Comparison of ENCODE assay signal across 6 cellular contexts in the genomic region with DNA sequence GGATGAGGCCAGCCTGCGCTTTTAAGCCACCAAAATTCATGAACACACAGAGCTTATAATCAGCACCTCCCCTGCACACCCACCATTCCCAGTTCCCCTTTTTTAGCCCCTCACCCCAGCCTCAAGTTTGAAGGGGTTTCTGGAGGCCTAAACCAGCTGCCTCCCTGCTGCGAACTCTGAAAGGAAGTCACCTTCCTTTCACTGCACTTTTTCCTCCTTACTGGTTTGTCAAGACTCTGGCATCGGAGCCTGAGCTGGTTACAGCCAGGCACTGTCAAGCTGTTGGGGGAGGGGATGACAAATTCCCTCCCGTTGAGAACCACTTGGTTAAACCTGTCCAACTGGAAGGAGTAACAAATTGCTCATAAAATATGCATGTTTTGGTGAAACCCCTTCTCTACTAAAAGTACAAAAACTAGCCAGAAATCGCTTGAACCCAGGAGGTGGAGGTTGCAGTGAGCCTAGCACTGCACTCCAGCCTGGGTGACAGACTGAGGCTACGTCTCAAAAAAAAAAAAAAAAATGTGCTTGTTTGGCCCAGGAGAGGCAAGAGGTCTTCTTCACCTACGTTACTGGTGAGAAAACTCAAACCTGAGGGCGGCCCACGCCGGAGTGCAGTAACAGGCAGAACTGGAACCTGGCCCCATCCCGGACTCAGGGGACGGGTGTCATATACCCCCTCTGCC. TPM values are rescaled to one million over a fixed set of nuclear protein-coding genes. Genes with fewer than 3 reads are reported as not detected.
A peak's percentile ranks its signal among the peaks of the same experiment; 100 is the strongest.
DNase-seq lines count a peak whose midpoint lies in the region; TF ChIP-seq lines count a peak whose summit lies in the region.

No MANE protein-coding gene starts in this region.

- WGBS in neuronal stem cell (ENCODE audit: extremely low coverage in 2 of 2, insufficient read length in 2 of 2, insufficient replicate concordance in 1 of 2), 2 donors = no CpG with 5 or more reads among the region's 12 CpGs

- H3K27me3 ChIP-seq in HL-60 (ENCODE audit: insufficient read depth, poor library complexity, severe bottlenecking) (no peaks in the 10 kb centered on the region), brain microvascular endothelial cell (replicated peaks) (no peaks in the 10 kb centered on the region), neuronal stem cell (ENCODE audit: control insufficient read depth in 3 of 3, insufficient read depth in 3 of 3, low read depth in 1 of 3, low read length in 3 of 3) (no peaks in the 10 kb centered on the region)

- peaks cover 23% of the 10 kb centered on the region for H3K79me1 ChIP-seq in neuronal stem cell (ENCODE audit: low read depth, low read length)

- peak overlapping the region; percentile 79 for H3K27ac ChIP-seq in HL-60 (replicated peaks)
- H3K27ac ChIP-seq in brain microvascular endothelial cell = no peak overlapping the region
- H3K27ac ChIP-seq in neuronal stem cell (replicated peaks; ENCODE audit: low read length) = peak overlapping the region; percentile 78

- no peak overlapping the region for H2BK12ac ChIP-seq in neuronal stem cell (ENCODE audit: low read length)

- H4K91ac ChIP-seq in neuronal stem cell (ENCODE audit: low read depth, low read length, poor library complexity) = no peak overlapping the region

- no peak overlapping the region for H2BK15ac ChIP-seq in neuronal stem cell (ENCODE audit: low read length)

- H3K23ac ChIP-seq in neuronal stem cell (ENCODE audit: low read depth, low read length, poor library complexity) = no peak overlapping the region

- no peak overlapping the region for H2AK5ac ChIP-seq in neuronal stem cell (ENCODE audit: low read depth, low read length)

- H2BK120ac ChIP-seq in neuronal stem cell (ENCODE audit: low read depth, low read length) = no peak overlapping the region

- H2BK5ac ChIP-seq in neuronal stem cell (ENCODE audit: low read length) = no peak overlapping the region

- peaks cover 0 to 1% of the 10 kb centered on the region in 2 donors for H3K9me3 ChIP-seq in neuronal stem cell (replicated peaks in 1 of 2; ENCODE audit: control insufficient read depth in 2 of 2, insufficient read depth in 1 of 2, low read depth in 1 of 2, low read length in 2 of 2)

- TF ChIP-seq CTCF in GM10266 (IDR thresholded peaks at IDR 0.05; ENCODE audit: control insufficient read depth, insufficient read depth, low read depth, missing control alignments) = no peak
- TF ChIP-seq CTCF in HL-60 (IDR thresholded peaks at IDR 0.05; ENCODE audit: insufficient read depth, low read length) = no peak
- TF ChIP-seq CTCF in brain microvascular endothelial cell (IDR thresholded peaks at IDR 0.05; ENCODE audit: low read depth, low read length, missing control alignments) = no peak

- H4K8ac ChIP-seq in neuronal stem cell (ENCODE audit: low read depth, low read length) = no peak overlapping the region

- H3K14ac ChIP-seq in neuronal stem cell (ENCODE audit: low read length) = no peak overlapping the region

- DNase-seq in GM10266 (ENCODE audit: extremely low spot score) (peak; percentile 82), HL-60 (ENCODE audit: low read depth in 1 of 2, low spot score in 1 of 2) (peak; percentile 73 to 87), brain microvascular endothelial cell (no peak), neuronal stem cell (ENCODE audit: low spot score) (peak; percentile 56), activated gamma-delta T cell treated with Interleukin-2 at 50 U/mL for 16 hours (no peak)
- no peak for DNase-seq in activated CD8-positive, alpha-beta memory T cell treated with anti-CD3 and anti-CD28 coated beads, Interleukin-2, amount 50 U/mL, for 4 hours

- no peak overlapping the region for H3K9ac ChIP-seq in neuronal stem cell (ENCODE audit: low read depth, low read length, poor library complexity)

- H3K4me1 ChIP-seq in neuronal stem cell (ENCODE audit: control insufficient read depth in 2 of 2, insufficient read depth in 1 of 2, low read depth in 1 of 2, low read length in 2 of 2) = peaks cover 7 to 22% of the 10 kb centered on the region in 2 donors

- H3K4me2 ChIP-seq in neuronal stem cell (ENCODE audit: insufficient read depth, low read length, poor library complexity, severe bottlenecking) = no peak overlapping the region

- peak overlapping the region; percentile 89 for H3K18ac ChIP-seq in neuronal stem cell (ENCODE audit: low read length)

- H3K4me3 ChIP-seq in HL-60 (replicated peaks; ENCODE audit: insufficient read depth, low read length) (peak overlapping the region; percentile 14), brain microvascular endothelial cell (ENCODE audit: low read depth, low read length) (peak overlapping the region; percentile 9), neuronal stem cell (ENCODE audit: low read length in 2 of 2) (peak overlapping the region in 1 of 2 donors; percentile 50)

- peak overlapping the region; percentile 88 for H2AFZ ChIP-seq in neuronal stem cell (ENCODE audit: low read length)

- in situ Hi-C loops in brain microvascular endothelial cell (cut with HindIII; ENCODE audit: low pct_ligation_motif_present, low sequenced_read_pairs) = no loop called here

- no peaks in the 10 kb centered on the region for H3K36me3 ChIP-seq in brain microvascular endothelial cell (replicated peaks)
- peaks cover 6 to 32% of the 10 kb centered on the region in 2 donors for H3K36me3 ChIP-seq in neuronal stem cell (replicated peaks in 1 of 2; ENCODE audit: control insufficient read depth in 2 of 2, insufficient read depth in 2 of 2, low read length in 2 of 2)

- no peak overlapping the region for H3K4ac ChIP-seq in neuronal stem cell (ENCODE audit: low read length)

RNA-seq across cellular contexts. Expression of gene ADAT3, which starts 0.7 kb away (rescaled TPM):
- 4.4 TPM for polyA plus RNA-seq in neuronal stem cell (2013, experiment 1 of 2)
- polyA plus RNA-seq in neuronal stem cell (2013, experiment 2 of 2) = 3.8 TPM

RNA-seq across cellular contexts. Expression of gene SCAMP4, which starts 0.7 kb away (rescaled TPM):
- 49.3 TPM for polyA plus RNA-seq in neuronal stem cell (2013, experiment 1 of 2)
- 49.1 TPM for polyA plus RNA-seq in neuronal stem cell (2013, experiment 2 of 2)

RNA-seq across cellular contexts. Expression of gene ABHD17A, which starts 19.2 kb away (rescaled TPM):
- polyA plus RNA-seq in neuronal stem cell (2013, experiment 1 of 2) = 44.4 TPM
- polyA plus RNA-seq in neuronal stem cell (2013, experiment 2 of 2) = 44.1 TPM

RNA-seq across cellular contexts. Expression of gene CSNK1G2, which starts 36.4 kb away (rescaled TPM):
- polyA plus RNA-seq in neuronal stem cell (2013, experiment 1 of 2) = 162 TPM
- 157 TPM for polyA plus RNA-seq in neuronal stem cell (2013, experiment 2 of 2)

RNA-seq across cellular contexts. Expression of gene KLF16, which starts 41.1 kb away (rescaled TPM):
- 12.8 TPM for polyA plus RNA-seq in neuronal stem cell (2013, experiment 1 of 2)
- polyA plus RNA-seq in neuronal stem cell (2013, experiment 2 of 2) = 12.5 TPM

Comparison
In these comparisons a context has a peak if more than half of its experiments do, and no peak if none do; other contexts are left out.
1. DNase-seq: peak in GM10266 (single experiment), HL-60 (2 of 2) and neuronal stem cell (single experiment); none in brain microvascular endothelial cell (single experiment), activated gamma-delta T cell treated with Interleukin-2 at 50 U/mL for 16 hours (single experiment) and activated CD8-positive, alpha-beta memory T cell treated with anti-CD3 and anti-CD28 coated beads, Interleukin-2, amount 50 U/mL, for 4 hours (single experiment).